17 cellular contexts compared by ENCODE assay signal in genomic region chr16:15701975-15702970, GRCh38. TPM values are rescaled to one million over a fixed set of nuclear protein-coding genes. Genes with fewer than 3 reads are reported as not detected.
DNase-seq lines count a peak whose midpoint lies in the region; ATAC-seq and TF ChIP-seq lines count a peak whose summit lies in the region.
"Had no signal": no experiment of that assay in that cellular context is flagged by ENCODE, and none has a peak within 500 bp of the region (broad histone marks: within the 10 kb centered on the region; RNA-seq: fewer than 3 reads in every experiment).

No MANE protein-coding gene starts in this region.

- no peak for DNase-seq in activated CD4-positive, alpha-beta T cell treated with anti-CD3 and anti-CD28 coated beads, Interleukin-2, amount 10 ng/mL, durations not matched to agents 7 days and 5 days
- no peak for DNase-seq in activated CD4-positive, alpha-beta T cell treated with anti-CD3 and anti-CD28 coated beads, Interleukin-2, amount 50 U/mL, for 1 hour
- DNase-seq in activated T-helper 1 cell treated with anti-CD3 and anti-CD28 coated beads, Interleukin-12 subunit alpha, Interleukin-12 subunit beta, Interleukin-2, Interleukin-4 antibody, amounts not matched to agents 30 ng/mL and 10 ng/mL and 1 ng/mL, durations not matched to agents 14 hours and 24 hours and 36 hours (ENCODE audit: low spot score): no peak
- DNase-seq in fibroblast of mammary gland (ENCODE audit: low read depth) (peak; percentile 68), skeletal muscle cell (ENCODE audit: low read depth) (peak; percentile 24), NCI-H1105 (lab: John Stamatoyannopoulos, UW) (no peak)
- no peak for DNase-seq in stimulated activated naive CD4-positive, alpha-beta T cell treated with Interleukin-2 at 50 U/mL for 16 hours (lab: John Stamatoyannopoulos, UW)
- DNase-seq: DMS53, NCI-H146, NCI-H82, SHP77, WERI-Rb-1 had no signal

- POLR2A ChIA-PET in activated CD4-positive, alpha-beta T cell treated with anti-CD3 and anti-CD28 coated beads, Interleukin-2, amount 10 ng/mL, durations not matched to agents 7 days and 5 days (lab: Charles Lee): no interaction called here

- H3K27me3 Mint-ChIP-seq in activated CD4-positive, alpha-beta T cell treated with anti-CD3 and anti-CD28 coated beads, Interleukin-2, amount 10 ng/mL, durations not matched to agents 7 days and 5 days: no peaks in the 10 kb centered on the region
- H3K27me3 Mint-ChIP-seq in activated T-helper 1 cell treated with anti-CD3 and anti-CD28 coated beads, Interleukin-12 subunit alpha, Interleukin-12 subunit beta, Interleukin-2, Interleukin-4 antibody, amounts not matched to agents 30 ng/mL and 10 ng/mL and 1 ng/mL, durations not matched to agents 14 hours and 24 hours and 36 hours (ENCODE audit: insufficient read depth): no peaks in the 10 kb centered on the region

- no peak for TF ChIP-seq CTCF in fibroblast of mammary gland (conservative IDR thresholded peaks at IDR 0.05; ENCODE audit: control insufficient read depth, insufficient read depth, low read depth, low read length)

- H3K9me3 Mint-ChIP-seq in activated CD4-positive, alpha-beta T cell treated with anti-CD3 and anti-CD28 coated beads, Interleukin-2, amount 10 ng/mL, durations not matched to agents 7 days and 5 days: no peaks in the 10 kb centered on the region
- no peaks in the 10 kb centered on the region for H3K9me3 Mint-ChIP-seq in activated T-helper 1 cell treated with anti-CD3 and anti-CD28 coated beads, Interleukin-12 subunit alpha, Interleukin-12 subunit beta, Interleukin-2, Interleukin-4 antibody, amounts not matched to agents 30 ng/mL and 10 ng/mL and 1 ng/mL, durations not matched to agents 14 hours and 24 hours and 36 hours

- H3K4me3 Mint-ChIP-seq in activated CD4-positive, alpha-beta T cell treated with anti-CD3 and anti-CD28 coated beads, Interleukin-2, amount 10 ng/mL, durations not matched to agents 7 days and 5 days: no peak overlapping the region
- no peak overlapping the region for H3K4me3 Mint-ChIP-seq in activated T-helper 1 cell treated with anti-CD3 and anti-CD28 coated beads, Interleukin-12 subunit alpha, Interleukin-12 subunit beta, Interleukin-2, Interleukin-4 antibody, amounts not matched to agents 30 ng/mL and 10 ng/mL and 1 ng/mL, durations not matched to agents 14 hours and 24 hours and 36 hours

- no peak overlapping the region for H3K4me3 ChIP-seq in fibroblast of mammary gland (ENCODE audit: control insufficient read depth, low read depth, low read length)
- no peak overlapping the region for H3K4me3 ChIP-seq in skeletal muscle cell (ENCODE audit: low read depth, low read length)
- H3K4me3 ChIP-seq: A549, GM12878 had no signal

- peaks cover 42% of the 10 kb centered on the region for H3K36me3 Mint-ChIP-seq in activated CD4-positive, alpha-beta T cell treated with anti-CD3 and anti-CD28 coated beads, Interleukin-2, amount 10 ng/mL, durations not matched to agents 7 days and 5 days (ENCODE audit: low read depth)
- peaks cover 38% of the 10 kb centered on the region for H3K36me3 Mint-ChIP-seq in activated T-helper 1 cell treated with anti-CD3 and anti-CD28 coated beads, Interleukin-12 subunit alpha, Interleukin-12 subunit beta, Interleukin-2, Interleukin-4 antibody, amounts not matched to agents 30 ng/mL and 10 ng/mL and 1 ng/mL, durations not matched to agents 14 hours and 24 hours and 36 hours (ENCODE audit: low read depth)

- H3K4me1 Mint-ChIP-seq in activated CD4-positive, alpha-beta T cell treated with anti-CD3 and anti-CD28 coated beads, Interleukin-2, amount 10 ng/mL, durations not matched to agents 7 days and 5 days: peaks cover 20% of the 10 kb centered on the region
- peaks cover 22% of the 10 kb centered on the region for H3K4me1 Mint-ChIP-seq in activated T-helper 1 cell treated with anti-CD3 and anti-CD28 coated beads, Interleukin-12 subunit alpha, Interleukin-12 subunit beta, Interleukin-2, Interleukin-4 antibody, amounts not matched to agents 30 ng/mL and 10 ng/mL and 1 ng/mL, durations not matched to agents 14 hours and 24 hours and 36 hours (ENCODE audit: low read depth)

- CTCF ChIA-PET in activated CD4-positive, alpha-beta T cell treated with anti-CD3 and anti-CD28 coated beads, Interleukin-2, amount 10 ng/mL, durations not matched to agents 7 days and 5 days (lab: Charles Lee): no interaction called here

- ATAC-seq in HG03469 (IDR thresholded peaks at IDR 0.05; ENCODE audit: unreplicated experiment): no peak
- ATAC-seq: A549, GM12878, HCT116, HepG2 had no signal

- intact Hi-C loops in activated T-helper 1 cell treated with anti-CD3 and anti-CD28 coated beads, Interleukin-12 subunit alpha, Interleukin-12 subunit beta, Interleukin-2, Interleukin-4 antibody, amounts not matched to agents 30 ng/mL and 10 ng/mL and 1 ng/mL, durations not matched to agents 14 hours and 24 hours and 36 hours (cut with micrococcal nuclease): no loop called here

- H3K27ac Mint-ChIP-seq in activated CD4-positive, alpha-beta T cell treated with anti-CD3 and anti-CD28 coated beads, Interleukin-2, amount 10 ng/mL, durations not matched to agents 7 days and 5 days: peak overlapping the region; percentile 62
- peak overlapping the region; percentile 73 for H3K27ac Mint-ChIP-seq in activated T-helper 1 cell treated with anti-CD3 and anti-CD28 coated beads, Interleukin-12 subunit alpha, Interleukin-12 subunit beta, Interleukin-2, Interleukin-4 antibody, amounts not matched to agents 30 ng/mL and 10 ng/mL and 1 ng/mL, durations not matched to agents 14 hours and 24 hours and 36 hours

RNA-seq across cellular contexts. Expression of gene NDE1, which starts 52.2 kb away (rescaled TPM):
- 100 to 1,000 TPM; 144 to 147 TPM for total RNA-seq in activated CD4-positive, alpha-beta T cell treated with anti-CD3 and anti-CD28 coated beads, Interleukin-2, amount 10 ng/mL, durations not matched to agents 7 days and 5 days
- total RNA-seq in activated T-helper 1 cell treated with anti-CD3 and anti-CD28 coated beads, Interleukin-12 subunit alpha, Interleukin-12 subunit beta, Interleukin-2, Interleukin-4 antibody, amounts not matched to agents 30 ng/mL and 10 ng/mL and 1 ng/mL, durations not matched to agents 14 hours and 24 hours and 36 hours: 87.4 and 91.8 TPM in 2 replicates

RNA-seq across cellular contexts. Expression of gene MARF1, which starts 59.3 kb away (rescaled TPM):
- total RNA-seq in activated CD4-positive, alpha-beta T cell treated with anti-CD3 and anti-CD28 coated beads, Interleukin-2, amount 10 ng/mL, durations not matched to agents 7 days and 5 days: 100 to 1,000 TPM in 1 of 2 experiments, 10 to 100 TPM in 1; 79.9 to 101 TPM
- 58.8 and 58.9 TPM in 2 replicates for total RNA-seq in activated T-helper 1 cell treated with anti-CD3 and anti-CD28 coated beads, Interleukin-12 subunit alpha, Interleukin-12 subunit beta, Interleukin-2, Interleukin-4 antibody, amounts not matched to agents 30 ng/mL and 10 ng/mL and 1 ng/mL, durations not matched to agents 14 hours and 24 hours and 36 hours

Comparison
In these comparisons a context has a peak if more than half of its experiments do, and no peak if none do; other contexts are left out.
1. DNase-seq: peak in fibroblast of mammary gland (single experiment) and skeletal muscle cell (single experiment); none in activated CD4-positive, alpha-beta T cell treated with anti-CD3 and anti-CD28 coated beads, Interleukin-2, amount 10 ng/mL, durations not matched to agents 7 days and 5 days (single experiment), activated CD4-positive, alpha-beta T cell treated with anti-CD3 and anti-CD28 coated beads, Interleukin-2, amount 50 U/mL, for 1 hour (single experiment), activated T-helper 1 cell treated with anti-CD3 and anti-CD28 coated beads, Interleukin-12 subunit alpha, Interleukin-12 subunit beta, Interleukin-2, Interleukin-4 antibody, amounts not matched to agents 30 ng/mL and 10 ng/mL and 1 ng/mL, durations not matched to agents 14 hours and 24 hours and 36 hours (single experiment), NCI-H1105 (single experiment) and stimulated activated naive CD4-positive, alpha-beta T cell treated with Interleukin-2 at 50 U/mL for 16 hours (single experiment).